In genomic region chr2:112220186-112220585, GRCh38 we compare ENCODE assay signal across 26 cellular contexts.
"Had no signal": no experiment of that assay in that cellular context is flagged by ENCODE, and none has a peak within 500 bp of the region (broad histone marks: within the 10 kb centered on the region; RNA-seq: fewer than 3 reads in every experiment).

No MANE protein-coding gene starts in this region.

- H3K36me3 ChIP-seq: ovary, uterus had no signal

- H3K4me1 ChIP-seq: neural progenitor cell, parathyroid adenoma, psoas muscle, suprapubic skin, testis, tibial artery, transverse colon, upper lobe of right lung, uterus had no signal

- H3K27ac ChIP-seq: neural progenitor cell, ovary, parathyroid adenoma, psoas muscle, skin epidermis, suprapubic skin, testis, tibial artery, transverse colon, upper lobe of right lung, uterus had no signal

- ATAC-seq: naive thymus-derived CD4-positive, alpha-beta T cell; natural killer cell; psoas muscle; right cardiac atrium; sciatic nerve; stimulated activated effector memory CD8-positive, alpha-beta T cell treated with anti-CD3 and anti-CD28 coated beads, Interleukin-12 subunit alpha, Interleukin-12 subunit beta, amount 100 ng/mL, for 72 hours; stimulated activated naive B cell treated with anti-CD40 and anti-IgM and Interleukin-4, amounts not matched to agents 10 μg/mL and 1 μg/mL and 100 μg/mL, for 72 hours; upper lobe of right lung had no signal

- H3K9me3 ChIP-seq: ovary, suprapubic skin, testis, upper lobe of right lung, uterus had no signal

- DNase-seq: naive thymus-derived CD4-positive, alpha-beta T cell; natural killer cell; occipital lobe; ovary; posterior cingulate gyrus; psoas muscle; right cardiac atrium; stimulated activated CD4-positive, alpha-beta T cell treated with anti-CD3 and anti-CD28 coated beads, Interleukin-15, amount 100 ng/mL, for 24 hours; stimulated activated CD4-positive, alpha-beta T cell treated with anti-CD3 and anti-CD28 coated beads, Interleukin-2, amount 100 ng/mL, for 24 hours; stimulated activated CD4-positive, alpha-beta T cell treated with anti-CD3 and anti-CD28 coated beads, Interleukin-2, amount 100 ng/mL, for 48 hours; stimulated activated CD4-positive, alpha-beta T cell treated with anti-CD3 and anti-CD28 coated beads, Interleukin-4, amount 100 ng/mL, for 24 hours; stimulated activated naive B cell treated with anti-CD40 and anti-IgM and Interleukin-4, amounts not matched to agents 10 μg/mL and 1 μg/mL and 100 μg/mL, for 72 hours; stimulated activated naive CD4-positive, alpha-beta T cell treated with Interleukin-2 at 50 U/mL for 16 hours; substantia nigra; testis; tibial artery; transverse colon; upper lobe of right lung; uterus had no signal

- H3K4me3 ChIP-seq: neural progenitor cell, ovary, psoas muscle, skin epidermis, smooth muscle cell, suprapubic skin, testis, tibial artery, transverse colon, upper lobe of right lung, uterus had no signal

- H3K27me3 ChIP-seq: neural progenitor cell, ovary, suprapubic skin, testis, tibial artery, transverse colon, upper lobe of right lung, uterus had no signal
